Comparison of ENCODE assay signal across 8 cellular contexts in the genomic region with DNA sequence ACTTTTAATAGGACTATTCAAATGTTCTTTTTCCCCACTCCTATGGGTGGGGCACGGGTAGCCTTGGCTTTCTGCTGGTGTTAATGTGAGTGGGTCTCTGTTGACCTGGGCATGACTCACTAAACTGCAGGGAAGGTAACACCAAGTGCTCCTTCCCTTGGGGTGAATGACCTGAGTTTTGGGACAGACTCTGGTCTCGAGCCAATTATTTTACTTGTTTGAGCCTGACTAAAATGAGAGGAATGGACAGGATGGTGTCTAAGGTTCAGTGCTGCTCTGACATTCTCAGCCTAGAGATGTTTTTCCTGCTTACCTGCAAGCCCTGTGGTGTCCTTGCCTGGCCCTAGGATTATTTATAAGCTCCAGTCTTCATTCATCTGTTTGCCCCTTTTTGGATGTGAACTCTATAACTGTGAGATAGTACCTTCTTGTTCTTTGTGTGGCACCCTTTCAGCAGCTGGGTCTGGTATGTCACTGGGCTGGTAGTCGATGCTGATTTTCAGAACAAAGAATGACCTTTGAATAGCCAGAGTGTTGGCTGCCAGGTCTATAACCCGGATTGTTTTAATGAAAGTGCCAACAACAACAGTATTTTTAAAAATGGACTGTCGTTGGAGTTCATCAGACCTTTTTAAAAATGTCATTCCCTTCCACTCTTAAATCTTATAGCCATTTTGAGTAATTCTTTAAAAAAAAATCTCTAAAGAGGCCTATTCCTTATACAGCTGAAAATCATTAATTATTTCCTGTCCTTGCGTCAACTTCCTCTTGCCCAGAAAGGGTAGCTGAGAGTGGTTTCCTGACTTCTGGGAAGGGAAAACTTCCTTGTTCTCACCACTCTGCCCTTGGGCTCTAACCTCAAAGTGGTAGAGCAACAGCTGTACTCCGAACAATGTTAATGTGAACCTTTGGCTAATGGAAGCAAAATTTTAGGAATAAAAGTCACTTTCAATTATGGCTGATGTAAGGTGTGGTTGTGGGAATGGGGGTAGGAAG. TPM values are rescaled to one million over a fixed set of nuclear protein-coding genes. Genes with fewer than 3 reads are reported as not detected.
DNase-seq lines count a peak whose midpoint lies in the region; ATAC-seq and TF ChIP-seq lines count a peak whose summit lies in the region.
"Not testable (repeated sequence)": the region's sequence is repeated elsewhere in the genome, so short reads cannot be mapped to it uniquely, and the experiment has no call there.

No MANE protein-coding gene starts in this region.

- TF ChIP-seq CTCF in CD8-positive, alpha-beta T cell (IDR thresholded peaks at IDR 0.05); esophagus squamous epithelium (IDR thresholded peaks at IDR 0.05); neutrophil (IDR thresholded peaks at IDR 0.05); thoracic aorta (IDR thresholded peaks at IDR 0.05): not testable (repeated sequence)

- not testable (repeated sequence) for H3K4me1 ChIP-seq in CD8-positive, alpha-beta T cell (ENCODE audit: insufficient read depth, low read length)
- H3K4me1 ChIP-seq in esophagus squamous epithelium, result peaks cover 7 to 36% (median 21%) of the 10 kb centered on the region in 3 donors
- peaks cover 30 to 40% of the 10 kb centered on the region in 2 experiments for H3K4me1 ChIP-seq in neutrophil (ENCODE audit: control insufficient read depth in 1 of 2, insufficient read depth in 1 of 2, low read depth in 1 of 2, low read length in 1 of 2)
- peaks cover 23 to 33% of the 10 kb centered on the region in 2 donors for H3K4me1 ChIP-seq in thoracic aorta (ENCODE audit: control insufficient read depth in 1 of 2, low read depth in 2 of 2)

- H3K36me3 ChIP-seq in CD8-positive, alpha-beta T cell (ENCODE audit: insufficient read depth, low read length); thoracic aorta: not testable (repeated sequence)
- H3K36me3 ChIP-seq in esophagus squamous epithelium (peaks cover 0 to 13% (median 0%) of the 10 kb centered on the region in 3 donors), neutrophil (peaks cover 14% of the 10 kb centered on the region)

- not testable (repeated sequence) for H3K4me3 ChIP-seq in CD8-positive, alpha-beta T cell (ENCODE audit: low read depth, low read length); esophagus squamous epithelium; thoracic aorta
- H3K4me3 ChIP-seq in neutrophil (ENCODE audit: low read depth in 1 of 2, low read length in 1 of 2), result peak overlapping the region; percentile 30 to 35

- TF ChIP-seq POLR2A in esophagus squamous epithelium (IDR thresholded peaks at IDR 0.05), result not testable (repeated sequence)

- H3K4me3 Mint-ChIP-seq in CD8-positive, alpha-beta T cell; activated naive CD8-positive, alpha-beta T cell treated with anti-CD3 and anti-CD28 coated beads, Interleukin-2, amount 50 U/mL, for 24 hours: not testable (repeated sequence)
- peak overlapping the region; percentile 71 for H3K4me3 Mint-ChIP-seq in T-helper 1 cell treated with Interleukin-12 subunit alpha and Interleukin-12 subunit beta and Interleukin-4 antibody, amounts not matched to agents 30 μg/mL and 1 μg/mL, for 36 hours

- WGBS in esophagus squamous epithelium, 2 donors, result 22 to 30% methylated on average over 6 to 7 of the region's 7 CpGs

- peaks cover 33% of the 10 kb centered on the region for H3K36me3 Mint-ChIP-seq in CD8-positive, alpha-beta T cell
- H3K36me3 Mint-ChIP-seq in T-helper 1 cell treated with Interleukin-12 subunit alpha and Interleukin-12 subunit beta and Interleukin-4 antibody, amounts not matched to agents 30 μg/mL and 1 μg/mL, for 36 hours (ENCODE audit: low read depth), result peaks cover 34% of the 10 kb centered on the region
- H3K36me3 Mint-ChIP-seq in activated naive CD8-positive, alpha-beta T cell treated with anti-CD3 and anti-CD28 coated beads, Interleukin-2, amount 50 U/mL, for 24 hours (ENCODE audit: low read depth), result peaks cover 33% of the 10 kb centered on the region

- H3K27ac Mint-ChIP-seq in CD8-positive, alpha-beta T cell, result peak overlapping the region; percentile 53
- peak overlapping the region; percentile 83 for H3K27ac Mint-ChIP-seq in T-helper 1 cell treated with Interleukin-12 subunit alpha and Interleukin-12 subunit beta and Interleukin-4 antibody, amounts not matched to agents 30 μg/mL and 1 μg/mL, for 36 hours
- H3K27ac Mint-ChIP-seq in activated naive CD8-positive, alpha-beta T cell treated with anti-CD3 and anti-CD28 coated beads, Interleukin-2, amount 50 U/mL, for 24 hours, result peak overlapping the region; percentile 47

- H3K9me3 Mint-ChIP-seq in CD8-positive, alpha-beta T cell; T-helper 1 cell treated with Interleukin-12 subunit alpha and Interleukin-12 subunit beta and Interleukin-4 antibody, amounts not matched to agents 30 μg/mL and 1 μg/mL, for 36 hours; activated naive CD8-positive, alpha-beta T cell treated with anti-CD3 and anti-CD28 coated beads, Interleukin-2, amount 50 U/mL, for 24 hours: not testable (repeated sequence)

- CTCF ChIA-PET in CD8-positive, alpha-beta T cell (lab: Charles Lee), result not testable (repeated sequence)

- not testable (repeated sequence) for DNase-seq in CD8-positive, alpha-beta T cell; activated naive CD8-positive, alpha-beta T cell treated with anti-CD3 and anti-CD28 coated beads, Interleukin-2, amount 50 U/mL, for 24 hours; esophagus squamous epithelium (lab: John Stamatoyannopoulos, UW); thoracic aorta (ENCODE audit: low spot score)
- DNase-seq in LHCN-M2 (ENCODE audit: low read depth) (peak; percentile 85), kidney tubule cell (ENCODE audit: low spot score) (peak; percentile 77)

- intact Hi-C loops in CD8-positive, alpha-beta T cell (cut with DNase I, micrococcal nuclease); esophagus squamous epithelium (cut with DNase I): not testable (repeated sequence)

- peaks cover 37% of the 10 kb centered on the region for H3K4me1 Mint-ChIP-seq in CD8-positive, alpha-beta T cell (ENCODE audit: low read depth)
- peaks cover 39% of the 10 kb centered on the region for H3K4me1 Mint-ChIP-seq in T-helper 1 cell treated with Interleukin-12 subunit alpha and Interleukin-12 subunit beta and Interleukin-4 antibody, amounts not matched to agents 30 μg/mL and 1 μg/mL, for 36 hours (ENCODE audit: low read depth)
- peaks cover 34% of the 10 kb centered on the region for H3K4me1 Mint-ChIP-seq in activated naive CD8-positive, alpha-beta T cell treated with anti-CD3 and anti-CD28 coated beads, Interleukin-2, amount 50 U/mL, for 24 hours

- not testable (repeated sequence) for H3K27ac ChIP-seq in CD8-positive, alpha-beta T cell (ENCODE audit: low read depth, low read length)
- peak overlapping the region; percentile 73 to 88 (median 81) for H3K27ac ChIP-seq in esophagus squamous epithelium
- peak overlapping the region; percentile 78 for H3K27ac ChIP-seq in neutrophil
- H3K27ac ChIP-seq in thoracic aorta, result peak overlapping the region; percentile 80 to 82

- H3K27me3 Mint-ChIP-seq in CD8-positive, alpha-beta T cell (ENCODE audit: low read depth); T-helper 1 cell treated with Interleukin-12 subunit alpha and Interleukin-12 subunit beta and Interleukin-4 antibody, amounts not matched to agents 30 μg/mL and 1 μg/mL, for 36 hours (ENCODE audit: low read depth); activated naive CD8-positive, alpha-beta T cell treated with anti-CD3 and anti-CD28 coated beads, Interleukin-2, amount 50 U/mL, for 24 hours: not testable (repeated sequence)

- not testable (repeated sequence) for H3K27me3 ChIP-seq in CD8-positive, alpha-beta T cell (ENCODE audit: insufficient read depth, low read length); esophagus squamous epithelium; neutrophil; thoracic aorta (replicated peaks; ENCODE audit: insufficient read depth)

- H3K9me3 ChIP-seq in CD8-positive, alpha-beta T cell (ENCODE audit: low read length); esophagus squamous epithelium; neutrophil; thoracic aorta: not testable (repeated sequence)

- not testable (repeated sequence) for ATAC-seq in CD8-positive, alpha-beta T cell; activated naive CD8-positive, alpha-beta T cell treated with anti-CD3 and anti-CD28 coated beads, Interleukin-2, amount 50 U/mL, for 24 hours
- ATAC-seq in thoracic aorta (ENCODE audit: insufficient number of reproducible peaks, low FRiP score, low read depth), result peak; percentile 83

- POLR2A ChIA-PET in CD8-positive, alpha-beta T cell (lab: Charles Lee), result not testable (repeated sequence)

RNA-seq across cellular contexts. Expression of a gene that starts 14.9 kb away (rescaled TPM):
- total RNA-seq in CD8-positive, alpha-beta T cell, result 10 to 100 TPM; 17.5 to 18.4 TPM
- 22.2 and 25.6 TPM in 2 replicates for total RNA-seq in LHCN-M2 (2014; rRNA removed)
- 5.3 TPM for polyA plus RNA-seq in LHCN-M2 (2012)
- total RNA-seq in esophagus squamous epithelium, result 10 to 100 TPM; 25.6 to 44.3 (median 30.8) TPM
- 10 to 100 TPM; 13.5 to 48.2 TPM for total RNA-seq in thoracic aorta
